In genomic region chr19:35013820-35014754, GRCh38 we compare ENCODE assay signal across 8 cellular contexts. TPM values are rescaled to one million over a fixed set of nuclear protein-coding genes. Genes with fewer than 3 reads are reported as not detected.
A peak's percentile ranks its signal among the peaks of the same experiment; 100 is the strongest.
DNase-seq lines count a peak whose midpoint lies in the region; ATAC-seq and TF ChIP-seq lines count a peak whose summit lies in the region.

No MANE protein-coding gene starts in this region.

- peaks cover 87 to 99% (median 93%) of the 10 kb centered on the region in 11 experiments for H3K36me3 ChIP-seq in BLaER1 treated with 17β-estradiol and CSF1 and Interleukin-3, amounts not matched to agents 10 nM and 100 nM
- H3K36me3 ChIP-seq in lower lobe of right lung, result peaks cover 87% of the 10 kb centered on the region
- peaks cover 90% of the 10 kb centered on the region for H3K36me3 ChIP-seq in MG63

- intact Hi-C loops in lower lobe of right lung (cut with DNase I), result loop anchor here (5.0 kb wide), 1 partner anchor 42 kb away; no protein-coding TSS in a partner anchor

- ATAC-seq in activated T-cell treated with anti-CD3 and anti-CD28 coated beads, Interleukin-2, amount 50 U/mL, for 4 hours, result peak; percentile 10 to 29
- ATAC-seq in lower lobe of right lung, result peak; percentile 9 to 37

- H3K27ac ChIP-seq in BLaER1 treated with 17β-estradiol and CSF1 and Interleukin-3, amounts not matched to agents 10 nM and 100 nM, result peak overlapping the region; percentile 13 to 83 (median 78); a peak in 21 of 22 replicates
- peak overlapping the region; percentile 13 for H3K27ac ChIP-seq in lower lobe of right lung

- H3K4me1 ChIP-seq in BLaER1 treated with 17β-estradiol and CSF1 and Interleukin-3, amounts not matched to agents 10 nM and 100 nM, result peaks cover 78 to 100% (median 94%) of the 10 kb centered on the region in 10 experiments
- H3K4me1 ChIP-seq in lower lobe of right lung, result peaks cover 48% of the 10 kb centered on the region

- DNase-seq in NOMO-1 treated with dmso at 0.1 percent for 144 hours (lab: John Stamatoyannopoulos, UW; ENCODE audit: unreplicated experiment) (peak; percentile 55), lower lobe of right lung (no peak), MG63 (no peak), NCI-H446 (lab: John Stamatoyannopoulos, UW) (no peak), NCI-H187 treated with DMSO at 0.1 percent for 48 hours (lab: John Stamatoyannopoulos, UW) (no peak), GM19240 (ENCODE audit: insufficient read length, low spot score) (no peak)
- peak; percentile 37 for DNase-seq in activated T-cell treated with anti-CD3 and anti-CD28 coated beads, Interleukin-2, amount 50 U/mL, for 4 hours

- H3K9ac ChIP-seq in BLaER1 treated with 17β-estradiol and CSF1 and Interleukin-3, amounts not matched to agents 10 nM and 100 nM, result peak overlapping the region; percentile 49 to 76 (median 70); a peak in 21 of 22 replicates

- H3K27me3 ChIP-seq in BLaER1 treated with 17β-estradiol and CSF1 and Interleukin-3, amounts not matched to agents 10 nM and 100 nM, result no peaks in the 10 kb centered on the region
- H3K27me3 ChIP-seq in lower lobe of right lung (ENCODE audit: low read depth) (no peaks in the 10 kb centered on the region), MG63 (no peaks in the 10 kb centered on the region)

- no peaks in the 10 kb centered on the region for H3K9me3 Mint-ChIP-seq in activated T-cell treated with anti-CD3 and anti-CD28 coated beads, Interleukin-2, amount 50 U/mL, for 4 hours

- H3K9me3 ChIP-seq in BLaER1 treated with 17β-estradiol and CSF1 and Interleukin-3, amounts not matched to agents 10 nM and 100 nM (replicated peaks in 1 of 11), result no peaks in the 10 kb centered on the region
- H3K9me3 ChIP-seq in lower lobe of right lung, result no peaks in the 10 kb centered on the region
- H3K9me3 ChIP-seq in MG63, result no peaks in the 10 kb centered on the region

- no peaks in the 10 kb centered on the region for H3K27me3 Mint-ChIP-seq in activated T-cell treated with anti-CD3 and anti-CD28 coated beads, Interleukin-2, amount 50 U/mL, for 4 hours (ENCODE audit: low read depth)

- TF ChIP-seq CTCF in lower lobe of right lung (IDR thresholded peaks at IDR 0.05), result no peak

- H3K36me3 Mint-ChIP-seq in activated T-cell treated with anti-CD3 and anti-CD28 coated beads, Interleukin-2, amount 50 U/mL, for 4 hours (ENCODE audit: insufficient read depth), result peaks cover 36% of the 10 kb centered on the region

- peak overlapping the region; percentile 74 for H3K4me3 Mint-ChIP-seq in activated T-cell treated with anti-CD3 and anti-CD28 coated beads, Interleukin-2, amount 50 U/mL, for 4 hours

- H3K4me3 ChIP-seq in BLaER1 treated with 17β-estradiol and CSF1 and Interleukin-3, amounts not matched to agents 10 nM and 100 nM, result peak overlapping the region in 6 of 10 experiments; percentile 4 to 54 (median 40); a peak in 10 of 20 replicates
- H3K4me3 ChIP-seq in lower lobe of right lung (no peak overlapping the region), MG63 (no peak overlapping the region)

- H3K4me1 Mint-ChIP-seq in activated T-cell treated with anti-CD3 and anti-CD28 coated beads, Interleukin-2, amount 50 U/mL, for 4 hours (ENCODE audit: low read depth), result peaks cover 66% of the 10 kb centered on the region

- peaks cover 0 to 91% (median 32%) of the 10 kb centered on the region in 11 experiments; a peak in 18 of 22 replicates for H4K20me1 ChIP-seq in BLaER1 treated with 17β-estradiol and CSF1 and Interleukin-3, amounts not matched to agents 10 nM and 100 nM

- H3K4me2 ChIP-seq in BLaER1 treated with 17β-estradiol and CSF1 and Interleukin-3, amounts not matched to agents 10 nM and 100 nM, result peak overlapping the region; percentile 71 to 99 (median 91)

RNA-seq across cellular contexts. Expression of gene GRAMD1A, which starts 14.0 kb away (rescaled TPM):
- total RNA-seq in activated T-cell treated with anti-CD3 and anti-CD28 coated beads, Interleukin-2, amount 50 U/mL, for 4 hours, result 100 to 1,000 TPM; 162 to 192 (median 170) TPM
- 90.7 TPM for total RNA-seq in lower lobe of right lung
- total RNA-seq in MG63 (2014; rRNA removed; shearing (Covaris generic); ENCODE audit: low replicate concordance), result 28.2 and 32.1 TPM in 2 replicates

RNA-seq across cellular contexts. Expression of gene SCN1B, which starts 16.2 kb away (rescaled TPM):
- total RNA-seq in activated T-cell treated with anti-CD3 and anti-CD28 coated beads, Interleukin-2, amount 50 U/mL, for 4 hours, result 1 to 10 TPM; 1.1 to 2.3 (median 1.2) TPM
- 9.8 TPM for total RNA-seq in lower lobe of right lung
- total RNA-seq in MG63 (2014; rRNA removed; shearing (Covaris generic); ENCODE audit: low replicate concordance), result 0.86 and 2.3 TPM in 2 replicates

RNA-seq across cellular contexts. Expression of gene HPN, which starts 27.4 kb away (rescaled TPM):
- total RNA-seq in activated T-cell treated with anti-CD3 and anti-CD28 coated beads, Interleukin-2, amount 50 U/mL, for 4 hours, result under 1 TPM in 2 of 3 donors, not detected in 1; 0.26 to 0.38 TPM
- 28.1 TPM for total RNA-seq in lower lobe of right lung
- total RNA-seq in MG63 (2014; rRNA removed; shearing (Covaris generic); ENCODE audit: low replicate concordance), result not detected in 2 replicates

RNA-seq across cellular contexts. Expression of gene ZNF792, which starts 50.1 kb away (rescaled TPM):
- total RNA-seq in activated T-cell treated with anti-CD3 and anti-CD28 coated beads, Interleukin-2, amount 50 U/mL, for 4 hours, result 1 to 10 TPM; 2.4 to 2.6 (median 2.6) TPM
- total RNA-seq in lower lobe of right lung, result 12.1 TPM
- 1.7 and 2.4 TPM in 2 replicates for total RNA-seq in MG63 (2014; rRNA removed; shearing (Covaris generic); ENCODE audit: low replicate concordance)

Comparison
In these comparisons a context has a peak if more than half of its experiments do, and no peak if none do; other contexts are left out.
1. H3K4me3 ChIP-seq: peak in BLaER1 treated with 17β-estradiol and CSF1 and Interleukin-3, amounts not matched to agents 10 nM and 100 nM (6 of 10); none in lower lobe of right lung (single experiment) and MG63 (single experiment).
2. DNase-seq: peak in NOMO-1 treated with dmso at 0.1 percent for 144 hours (single experiment) and activated T-cell treated with anti-CD3 and anti-CD28 coated beads, Interleukin-2, amount 50 U/mL, for 4 hours (single experiment); none in lower lobe of right lung (single experiment), MG63 (single experiment), NCI-H446 (0 of 2), NCI-H187 treated with DMSO at 0.1 percent for 48 hours (single experiment) and GM19240 (single experiment).
3. RNA of gene HPN, which starts 27.4 kb away (total RNA-seq): 28.1 TPM in lower lobe of right lung (single experiment); 0.26 to 0.38 TPM in activated T-cell treated with anti-CD3 and anti-CD28 coated beads, Interleukin-2, amount 50 U/mL, for 4 hours and not detected in MG63; every median in the first group is over 10 times any median in the second.